Comparison of ENCODE assay signal across 14 cellular contexts in the genomic region with DNA sequence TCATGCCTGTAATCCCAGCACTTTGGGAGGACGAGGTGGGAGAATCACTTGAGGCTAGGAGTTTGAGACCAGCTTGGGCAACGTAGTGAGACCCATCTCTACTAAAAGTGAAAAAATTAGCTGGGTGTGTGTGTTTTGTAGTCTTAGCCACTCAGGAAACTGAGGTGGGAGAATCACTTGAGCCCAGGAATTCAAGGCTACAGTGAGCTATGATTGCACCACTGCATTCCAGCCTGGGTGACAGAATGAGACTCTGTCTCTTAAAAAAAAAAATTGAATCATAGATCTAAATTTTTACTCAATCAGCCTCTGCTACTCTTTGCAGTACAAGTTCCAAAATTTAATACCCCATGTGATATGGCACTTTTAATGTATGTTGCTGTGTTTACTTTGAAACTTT.
"Had no signal": no experiment of that assay in that cellular context is flagged by ENCODE, and none has a peak within 500 bp of the region (broad histone marks: within the 10 kb centered on the region; RNA-seq: fewer than 3 reads in every experiment).

No MANE protein-coding gene starts in this region.

- H3K36me3 Mint-ChIP-seq: activated naive CD8-positive, alpha-beta T cell treated with anti-CD3 and anti-CD28 coated beads for 36 hours had no signal

- H3K27ac Mint-ChIP-seq: activated CD4-positive, alpha-beta T cell treated with anti-CD3 and anti-CD28 coated beads, Interleukin-2, amount 10 ng/mL, durations not matched to agents 7 days and 5 days; activated naive CD8-positive, alpha-beta T cell treated with anti-CD3 and anti-CD28 coated beads for 36 hours; neural progenitor cell had no signal

- H3K9me3 Mint-ChIP-seq: activated CD4-positive, alpha-beta T cell treated with anti-CD3 and anti-CD28 coated beads, Interleukin-2, amount 10 ng/mL, durations not matched to agents 7 days and 5 days; activated naive CD8-positive, alpha-beta T cell treated with anti-CD3 and anti-CD28 coated beads for 36 hours; neural progenitor cell had no signal

- H3K4me3 ChIP-seq: cardiac muscle cell, neural progenitor cell, ovary, suprapubic skin had no signal

- ATAC-seq: left colon; stimulated activated naive CD8-positive, alpha-beta T cell treated with anti-CD3 and anti-CD28 coated beads, Interleukin-15, Interleukin-2, amounts not matched to agents 100 U/mL and 50 U/mL, for 24 hours had no signal

- DNase-seq: activated CD4-positive, alpha-beta T cell treated with anti-CD3 and anti-CD28 coated beads, Interleukin-2, amount 10 ng/mL, durations not matched to agents 7 days and 5 days; activated CD8-positive, alpha-beta memory T cell treated with anti-CD3 and anti-CD28 coated beads for 24 hours; activated naive CD8-positive, alpha-beta T cell treated with anti-CD3 and anti-CD28 coated beads for 36 hours; aorta; glutamatergic neuron; left colon; midbrain; ovary; small intestine; stimulated activated naive CD8-positive, alpha-beta T cell treated with anti-CD3 and anti-CD28 coated beads, Interleukin-15, Interleukin-2, amounts not matched to agents 100 U/mL and 50 U/mL, for 24 hours had no signal

- FAIRE-seq: colon, small intestine had no signal

- H3K36me3 ChIP-seq: cardiac muscle cell, neural progenitor cell, ovary, suprapubic skin had no signal

- H2AFZ ChIP-seq: neural progenitor cell had no signal

- H3K27me3 ChIP-seq: cardiac muscle cell, neural progenitor cell, ovary, suprapubic skin had no signal

- H3K27me3 Mint-ChIP-seq: activated CD4-positive, alpha-beta T cell treated with anti-CD3 and anti-CD28 coated beads, Interleukin-2, amount 10 ng/mL, durations not matched to agents 7 days and 5 days; activated naive CD8-positive, alpha-beta T cell treated with anti-CD3 and anti-CD28 coated beads for 36 hours had no signal

- H3K9ac ChIP-seq: neural progenitor cell had no signal

- H3K27ac ChIP-seq: cardiac muscle cell, neural progenitor cell, ovary, suprapubic skin had no signal

- H3K4me2 ChIP-seq: neural progenitor cell had no signal

- H3K9me3 ChIP-seq: ovary, suprapubic skin had no signal

- H3K4me3 Mint-ChIP-seq: activated CD4-positive, alpha-beta T cell treated with anti-CD3 and anti-CD28 coated beads, Interleukin-2, amount 10 ng/mL, durations not matched to agents 7 days and 5 days; activated naive CD8-positive, alpha-beta T cell treated with anti-CD3 and anti-CD28 coated beads for 36 hours; neural progenitor cell had no signal
